18 cellular contexts compared by ENCODE assay signal in the genomic region with DNA sequence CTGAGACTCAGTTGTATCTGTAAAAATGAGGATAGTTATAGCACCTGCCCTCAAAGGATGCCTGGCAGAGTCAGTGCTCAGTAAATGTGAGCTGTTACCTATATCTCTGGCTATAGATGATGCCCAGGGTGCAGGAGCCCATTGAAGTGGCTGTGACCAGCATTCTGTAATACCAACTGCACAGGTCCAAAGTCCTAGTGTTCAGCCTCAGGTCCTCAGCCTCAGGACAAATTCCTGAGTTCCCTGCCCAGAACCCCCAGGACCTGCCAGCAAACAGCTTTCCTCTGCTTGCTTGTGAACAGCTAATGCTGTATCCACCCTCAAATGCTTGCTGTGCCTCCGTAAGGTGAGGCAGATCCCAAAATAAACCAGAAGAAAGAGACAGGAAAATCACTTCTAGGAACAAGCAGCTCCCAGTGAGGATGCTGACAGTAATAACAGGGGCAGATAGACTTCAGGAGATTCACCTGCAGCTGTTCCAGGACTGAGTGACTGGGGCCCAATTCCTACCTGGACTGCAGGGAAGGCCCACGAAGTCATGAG.
"Had no signal": no experiment of that assay in that cellular context is flagged by ENCODE, and none has a peak within 500 bp of the region (broad histone marks: within the 10 kb centered on the region; RNA-seq: fewer than 3 reads in every experiment).

No MANE protein-coding gene starts in this region.

- H3K4me1 ChIP-seq: esophagus squamous epithelium had no signal

- H3K27me3 ChIP-seq: esophagus squamous epithelium had no signal

- H3K4me1 Mint-ChIP-seq: activated naive CD8-positive, alpha-beta T cell treated with anti-CD3 and anti-CD28 coated beads for 36 hours; mesothelial cell of epicardium had no signal

- H3K4me3 Mint-ChIP-seq: activated naive CD8-positive, alpha-beta T cell treated with anti-CD3 and anti-CD28 coated beads for 36 hours; effector memory CD8-positive, alpha-beta T cell; mesothelial cell of epicardium; natural killer cell treated with Interleukin-12 subunit alpha and Interleukin-12 subunit beta and Interleukin-15 and Interleukin-18, amount 100 ng/mL, for 72 hours had no signal

- H3K9me3 ChIP-seq: esophagus squamous epithelium had no signal

- H3K9me3 Mint-ChIP-seq: effector memory CD8-positive, alpha-beta T cell had no signal

- DNase-seq: activated CD4-positive, alpha-beta T cell treated with anti-CD3 and anti-CD28 coated beads, Interleukin-2, amount 50 U/mL, for 48 hours; activated naive CD4-positive, alpha-beta T cell; activated naive CD8-positive, alpha-beta T cell treated with anti-CD3 and anti-CD28 coated beads for 36 hours; amniotic stem cell; cerebellar nuclear complex; dermis blood vessel endothelial cell; effector memory CD8-positive, alpha-beta T cell; esophagus squamous epithelium; stimulated activated CD4-positive, alpha-beta T cell treated with anti-CD3 and anti-CD28 coated beads, Interleukin-12 subunit alpha, Interleukin-12 subunit beta, amount 100 ng/mL, for 4 hours; stimulated activated CD4-positive, alpha-beta T cell treated with anti-CD3 and anti-CD28 coated beads, Interleukin-1b, Interleukin-23, amount 100 ng/mL, for 48 hours; stimulated activated CD8-positive, alpha-beta memory T cell treated with anti-CD3 and anti-CD28 coated beads, Interleukin-4, amount 100 ng/mL, for 48 hours; stimulated activated naive CD4-positive, alpha-beta T cell; trophoblast cell; WERI-Rb-1 had no signal

- H3K27me3 Mint-ChIP-seq: activated naive CD8-positive, alpha-beta T cell treated with anti-CD3 and anti-CD28 coated beads for 36 hours; effector memory CD8-positive, alpha-beta T cell; natural killer cell treated with Interleukin-12 subunit alpha and Interleukin-12 subunit beta and Interleukin-15 and Interleukin-18, amount 100 ng/mL, for 72 hours had no signal

- ATAC-seq: effector memory CD8-positive, alpha-beta T cell; natural killer cell treated with Interleukin-12 subunit alpha and Interleukin-12 subunit beta and Interleukin-15 and Interleukin-18, amount 100 ng/mL, for 72 hours had no signal

- H3K36me3 Mint-ChIP-seq: natural killer cell treated with Interleukin-12 subunit alpha and Interleukin-12 subunit beta and Interleukin-15 and Interleukin-18, amount 100 ng/mL, for 72 hours had no signal

- H3K27ac Mint-ChIP-seq: activated naive CD8-positive, alpha-beta T cell treated with anti-CD3 and anti-CD28 coated beads for 36 hours; effector memory CD8-positive, alpha-beta T cell; mesothelial cell of epicardium; natural killer cell treated with Interleukin-12 subunit alpha and Interleukin-12 subunit beta and Interleukin-15 and Interleukin-18, amount 100 ng/mL, for 72 hours had no signal

- H3K27ac ChIP-seq: esophagus squamous epithelium, SK-N-MC, WERI-Rb-1 had no signal

- H3K4me3 ChIP-seq: esophagus squamous epithelium, lung, SK-N-MC had no signal
